ENCODE assay signal across 3 cellular contexts in the genomic region with DNA sequence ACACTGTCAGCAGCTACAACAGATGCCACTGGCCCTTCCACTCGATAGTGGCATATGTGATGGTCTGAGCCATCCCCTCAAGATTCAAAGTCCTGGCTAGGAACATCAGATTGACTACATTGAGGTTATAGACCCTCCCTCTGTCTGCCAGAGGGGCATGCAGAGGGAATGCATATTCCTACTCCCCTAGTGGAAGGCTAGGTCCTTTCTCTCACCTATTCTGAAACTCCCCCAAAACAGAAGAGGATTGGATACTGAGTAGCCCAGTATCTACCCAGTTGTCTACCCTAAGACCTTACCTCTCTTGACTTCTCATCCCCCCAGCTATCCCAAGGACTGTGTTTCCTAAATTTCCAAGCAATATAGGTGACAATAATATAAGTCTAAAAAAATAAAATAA.
"Had no signal": no experiment of that assay in that cellular context is flagged by ENCODE, and none has a peak within 500 bp of the region (broad histone marks: within the 10 kb centered on the region; RNA-seq: fewer than 3 reads in every experiment).

No MANE protein-coding gene starts in this region.

- ATAC-seq: GM12878 had no signal

- DNase-seq: GDM1, GF-D8 had no signal

- H3K4me3 ChIP-seq: GM12878 had no signal
